In the genomic region with DNA sequence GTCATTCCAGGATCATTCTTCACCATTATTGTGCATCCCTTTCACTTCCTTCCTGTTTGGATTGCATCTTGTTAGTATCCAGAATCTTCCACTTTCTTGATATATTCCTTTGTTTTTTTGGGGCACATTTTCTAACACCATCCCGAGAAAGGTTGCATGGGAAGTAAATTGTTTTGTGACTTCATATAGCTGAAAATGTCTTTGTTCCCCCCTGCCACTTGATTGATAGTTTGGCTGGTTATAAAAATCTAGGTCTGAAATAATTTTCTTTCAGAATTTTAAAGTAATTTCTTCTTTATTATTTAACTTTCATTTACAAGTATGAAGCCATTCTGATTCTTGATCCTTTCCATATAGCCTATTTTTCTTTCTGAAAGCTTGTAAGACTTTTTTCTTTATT, we compare ENCODE assay signal across 28 cellular contexts.
"Had no signal": no experiment of that assay in that cellular context is flagged by ENCODE, and none has a peak within 500 bp of the region (broad histone marks: within the 10 kb centered on the region; RNA-seq: fewer than 3 reads in every experiment).

No MANE protein-coding gene starts in this region.

- H3K27me3 Mint-ChIP-seq: stimulated activated memory B cell treated with anti-CD40 and anti-IgM and Interleukin-4, amounts not matched to agents 10 μg/mL and 1 μg/mL and 100 μg/mL, for 72 hours; stimulated activated naive B cell treated with anti-CD40 and anti-IgM and Interleukin-4, amounts not matched to agents 10 μg/mL and 1 μg/mL and 100 μg/mL, for 72 hours; stimulated activated naive CD8-positive, alpha-beta T cell treated with anti-CD3 and anti-CD28 coated beads, Interleukin-15, amount 100 ng/mL, for 72 hours; stimulated activated naive CD8-positive, alpha-beta T cell treated with anti-CD3 and anti-CD28 coated beads, Interleukin-15, Interleukin-2, amounts not matched to agents 100 ng/mL and 50 ng/mL, for 24 hours; type B pancreatic cell had no signal

- H3K4me3 ChIP-seq: stomach, suprapubic skin, testis, thoracic aorta, thyroid gland, tibial artery, tibial nerve, transverse colon, upper lobe of left lung, upper lobe of right lung, uterus, vagina had no signal

- H3K9me3 ChIP-seq: testis, thyroid gland had no signal

- FAIRE-seq: urothelium cell line had no signal

- H3K36me3 ChIP-seq: thoracic aorta, thyroid gland, transverse colon, upper lobe of left lung, upper lobe of right lung, uterus had no signal

- H3K4me1 ChIP-seq: suprapubic skin, testis, thyroid gland, tibial artery, tibial nerve, transverse colon, upper lobe of left lung, upper lobe of right lung, uterus, vagina had no signal

- DNase-seq: stimulated activated CD4-positive, alpha-beta T cell treated with anti-CD3 and anti-CD28 coated beads, Interleukin-2, amount 100 ng/mL, for 48 hours; stimulated activated CD4-positive, alpha-beta T cell treated with anti-CD3 and anti-CD28 coated beads, Interleukin-4, amount 100 ng/mL, for 1 hour; stimulated activated CD4-positive, alpha-beta T cell treated with anti-CD3 and anti-CD28 coated beads, Interleukin-4, amount 100 ng/mL, for 24 hours; stimulated activated CD4-positive, alpha-beta T cell treated with anti-CD3 and anti-CD28 coated beads, Interleukin-4, amount 100 ng/mL, for 4 hours; stimulated activated CD8-positive, alpha-beta memory T cell treated with anti-CD3 and anti-CD28 coated beads, Interleukin-4, amount 100 ng/mL, for 48 hours; stimulated activated naive B cell treated with anti-CD40 and anti-IgM and Interleukin-4, amounts not matched to agents 10 μg/mL and 1 μg/mL and 100 μg/mL, for 72 hours; stimulated activated naive CD4-positive, alpha-beta T cell; stimulated activated naive CD4-positive, alpha-beta T cell treated with Interleukin-2 at 50 U/mL for 16 hours; stimulated activated naive CD8-positive, alpha-beta T cell treated with anti-CD3 and anti-CD28 coated beads, Interleukin-15, amount 100 ng/mL, for 72 hours; stimulated activated naive CD8-positive, alpha-beta T cell treated with anti-CD3 and anti-CD28 coated beads, Interleukin-15, Interleukin-2, amounts not matched to agents 100 U/mL and 50 U/mL, for 24 hours; stomach; substantia nigra; testis; thyroid gland; tibial artery; transverse colon; upper lobe of left lung; upper lobe of right lung; uterus had no signal

- H3K27ac Mint-ChIP-seq: stimulated activated effector memory CD8-positive, alpha-beta T cell treated with anti-CD3 and anti-CD28 coated beads, Interleukin-12 subunit alpha, Interleukin-12 subunit beta, amount 100 ng/mL, for 72 hours; stimulated activated memory B cell treated with anti-CD40 and anti-IgM and Interleukin-4, amounts not matched to agents 10 μg/mL and 1 μg/mL and 100 μg/mL, for 72 hours; stimulated activated naive B cell treated with anti-CD40 and anti-IgM and Interleukin-4, amounts not matched to agents 10 μg/mL and 1 μg/mL and 100 μg/mL, for 72 hours; stimulated activated naive CD8-positive, alpha-beta T cell treated with anti-CD3 and anti-CD28 coated beads, Interleukin-15, amount 100 ng/mL, for 72 hours; stimulated activated naive CD8-positive, alpha-beta T cell treated with anti-CD3 and anti-CD28 coated beads, Interleukin-15, Interleukin-2, amounts not matched to agents 100 ng/mL and 50 ng/mL, for 24 hours; type B pancreatic cell had no signal

- H3K4me1 Mint-ChIP-seq: stimulated activated effector memory CD8-positive, alpha-beta T cell treated with anti-CD3 and anti-CD28 coated beads, Interleukin-12 subunit alpha, Interleukin-12 subunit beta, amount 100 ng/mL, for 72 hours; stimulated activated memory B cell treated with anti-CD40 and anti-IgM and Interleukin-4, amounts not matched to agents 10 μg/mL and 1 μg/mL and 100 μg/mL, for 72 hours; stimulated activated naive B cell treated with anti-CD40 and anti-IgM and Interleukin-4, amounts not matched to agents 10 μg/mL and 1 μg/mL and 100 μg/mL, for 72 hours had no signal

- H3K27ac ChIP-seq: stomach, suprapubic skin, testis, thoracic aorta, thyroid gland, tibial artery, tibial nerve, transverse colon, upper lobe of left lung, upper lobe of right lung, uterus, vagina had no signal

- H3K4me3 Mint-ChIP-seq: stimulated activated effector memory CD8-positive, alpha-beta T cell treated with anti-CD3 and anti-CD28 coated beads, Interleukin-12 subunit alpha, Interleukin-12 subunit beta, amount 100 ng/mL, for 72 hours; stimulated activated memory B cell treated with anti-CD40 and anti-IgM and Interleukin-4, amounts not matched to agents 10 μg/mL and 1 μg/mL and 100 μg/mL, for 72 hours; stimulated activated naive B cell treated with anti-CD40 and anti-IgM and Interleukin-4, amounts not matched to agents 10 μg/mL and 1 μg/mL and 100 μg/mL, for 72 hours; stimulated activated naive CD8-positive, alpha-beta T cell treated with anti-CD3 and anti-CD28 coated beads, Interleukin-15, amount 100 ng/mL, for 72 hours; stimulated activated naive CD8-positive, alpha-beta T cell treated with anti-CD3 and anti-CD28 coated beads, Interleukin-15, Interleukin-2, amounts not matched to agents 100 ng/mL and 50 ng/mL, for 24 hours; type B pancreatic cell had no signal

- H3K27me3 ChIP-seq: stomach, suprapubic skin, testis, thyroid gland, tibial artery, tibial nerve, transverse colon, upper lobe of left lung, upper lobe of right lung, uterus, vagina had no signal

- ATAC-seq: stimulated activated effector memory CD8-positive, alpha-beta T cell treated with anti-CD3 and anti-CD28 coated beads, Interleukin-12 subunit alpha, Interleukin-12 subunit beta, amount 100 ng/mL, for 72 hours; stimulated activated memory B cell treated with anti-CD40 and anti-IgM and Interleukin-4, amounts not matched to agents 10 μg/mL and 1 μg/mL and 100 μg/mL, for 72 hours; stimulated activated naive B cell treated with anti-CD40 and anti-IgM and Interleukin-4, amounts not matched to agents 10 μg/mL and 1 μg/mL and 100 μg/mL, for 72 hours; stimulated activated naive CD8-positive, alpha-beta T cell treated with anti-CD3 and anti-CD28 coated beads, Interleukin-15, amount 100 ng/mL, for 72 hours; stimulated activated naive CD8-positive, alpha-beta T cell treated with anti-CD3 and anti-CD28 coated beads, Interleukin-15, Interleukin-2, amounts not matched to agents 100 U/mL and 50 U/mL, for 24 hours; upper lobe of right lung had no signal
